In genomic region chr21:26106562-26106961, GRCh38 we compare ENCODE assay signal across 21 cellular contexts.
DNase-seq lines count a peak whose midpoint lies in the region; ATAC-seq, FAIRE-seq and TF ChIP-seq lines count a peak whose summit lies in the region.
"Had no signal": no experiment of that assay in that cellular context is flagged by ENCODE, and none has a peak within 500 bp of the region (broad histone marks: within the 10 kb centered on the region; RNA-seq: fewer than 3 reads in every experiment).

No MANE protein-coding gene starts in this region.

- TF ChIP-seq CTCF in keratinocyte (optimal IDR thresholded peaks at IDR 0.05 in 1 of 3, IDR thresholded peaks at IDR 0.05 in 1 of 3, conservative IDR thresholded peaks at IDR 0.05 in 1 of 3; ENCODE audit: extremely low read depth in 1 of 3, insufficient read depth in 2 of 3, low read length in 3 of 3) (no peak), smooth muscle cell (IDR thresholded peaks at IDR 0.05; ENCODE audit: borderline replicate concordance, insufficient read depth, poor library complexity, severe bottlenecking) (no peak), left lung (IDR thresholded peaks at IDR 0.05) (no peak)

- H4K20me1 ChIP-seq in keratinocyte (ENCODE audit: control insufficient read depth, extremely low read depth, insufficient read depth, low read length) (peaks cover 17% of the 10 kb centered on the region), smooth muscle cell (ENCODE audit: low read depth) (peaks cover 71% of the 10 kb centered on the region)

- peak; percentile 41 for FAIRE-seq in keratinocyte (lab: Jason Lieb, UNC)
- FAIRE-seq: A549, D721Med, GM12891 had no signal

- no peak overlapping the region for H3K9ac ChIP-seq in HUES48 (ENCODE audit: low read depth, low read length)
- H3K9ac ChIP-seq in keratinocyte (ENCODE audit: control insufficient read depth, extremely low read depth, insufficient read depth, low read length): no peak overlapping the region
- H3K9ac ChIP-seq in smooth muscle cell (ENCODE audit: low read depth): no peak overlapping the region
- H3K9ac ChIP-seq: BLaER1 treated with 17β-estradiol and CSF1 and Interleukin-3, amounts not matched to agents 10 nM and 100 nM had no signal

- H3K27me3 ChIP-seq in HUES48 (ENCODE audit: control insufficient read depth, insufficient read depth, low read length): no peaks in the 10 kb centered on the region
- no peaks in the 10 kb centered on the region for H3K27me3 ChIP-seq in keratinocyte (ENCODE audit: control insufficient read depth, extremely low read depth, insufficient read depth, low read length)
- H3K27me3 ChIP-seq in smooth muscle cell (ENCODE audit: low read depth): no peaks in the 10 kb centered on the region
- H3K27me3 ChIP-seq in left lung: no peaks in the 10 kb centered on the region
- H3K27me3 ChIP-seq: BLaER1 treated with 17β-estradiol and CSF1 and Interleukin-3, amounts not matched to agents 10 nM and 100 nM; SJSA1 had no signal

- H3K4me1 ChIP-seq in HUES48 (ENCODE audit: control insufficient read depth, insufficient read depth, low read length) (peaks cover 43% of the 10 kb centered on the region), keratinocyte (ENCODE audit: control insufficient read depth, extremely low read depth, insufficient read depth, low read length) (peaks cover 11% of the 10 kb centered on the region), smooth muscle cell (ENCODE audit: low read depth) (no peaks in the 10 kb centered on the region), left lung (no peaks in the 10 kb centered on the region)

- H3K79me2 ChIP-seq in keratinocyte (ENCODE audit: control insufficient read depth, insufficient read depth, low read length): peaks cover 85% of the 10 kb centered on the region
- H3K79me2 ChIP-seq in smooth muscle cell (ENCODE audit: low read depth): peaks cover 97% of the 10 kb centered on the region

- H3K9me3 ChIP-seq in HUES48 (ENCODE audit: control insufficient read depth, insufficient read depth, low read length) (no peaks in the 10 kb centered on the region), keratinocyte (ENCODE audit: control insufficient read depth, low read depth, low read length) (no peaks in the 10 kb centered on the region), smooth muscle cell (replicated peaks; ENCODE audit: low read depth) (no peaks in the 10 kb centered on the region), left lung (no peaks in the 10 kb centered on the region)
- H3K9me3 ChIP-seq: A549, SJSA1 had no signal

- H3K9me1 ChIP-seq in keratinocyte (ENCODE audit: control insufficient read depth, extremely low read depth, insufficient read depth, low read length): peaks cover 5% of the 10 kb centered on the region

- whole genome bisulfite sequencing in smooth muscle cell (ENCODE audit: low lambda C conversion rate): 74% methylated on average over 7 of the region's 7 CpGs

- intact Hi-C loops in left lung (cut with DNase I): no loop called here

- H3K4me2 ChIP-seq in keratinocyte (ENCODE audit: control insufficient read depth, extremely low read depth, insufficient read depth, low read depth, low read length) (no peak overlapping the region), smooth muscle cell (no peak overlapping the region)
- H3K4me2 ChIP-seq: A549 had no signal

- DNase-seq in dermis blood vessel endothelial cell: peak; percentile 79
- no peak for DNase-seq in keratinocyte (ENCODE audit: low read depth, low spot score)
- DNase-seq in smooth muscle cell (lab: John Stamatoyannopoulos, UW; ENCODE audit: unreplicated experiment): no peak
- no peak for DNase-seq in left lung
- DNase-seq: CD8-positive, alpha-beta memory T cell; DMS79; GDM1; HFFc6; NCI-H1436; NCI-H2029 treated with DMSO at 0.1 percent for 48 hours; NCI-H2171 treated with DMSO at 0.1 percent for 48 hours; NCI-H446 treated with DMSO at 0.1 percent for 48 hours; NCI-H748 treated with DMSO at 0.1 percent for 48 hours had no signal

- H3K4me3 ChIP-seq in HUES48 (ENCODE audit: low read depth, low read length): no peak overlapping the region
- no peak overlapping the region for H3K4me3 ChIP-seq in keratinocyte (ENCODE audit: control insufficient read depth in 2 of 3, extremely low read depth in 1 of 3, insufficient read depth in 2 of 3, low read depth in 1 of 3, low read length in 3 of 3)
- no peak overlapping the region for H3K4me3 ChIP-seq in smooth muscle cell
- no peak overlapping the region for H3K4me3 ChIP-seq in left lung
- H3K4me3 ChIP-seq: A549; BLaER1 treated with 17β-estradiol and CSF1 and Interleukin-3, amounts not matched to agents 10 nM and 100 nM; SJSA1 had no signal

- no peaks in the 10 kb centered on the region for H3F3A ChIP-seq in smooth muscle cell (ENCODE audit: low read depth)

- ATAC-seq in GM19023 (IDR thresholded peaks at IDR 0.05; ENCODE audit: unreplicated experiment): no peak
- no peak for ATAC-seq in HG02588 (IDR thresholded peaks at IDR 0.05; ENCODE audit: unreplicated experiment)
- no peak for ATAC-seq in left lung
- ATAC-seq: A549 had no signal

- H3K27ac ChIP-seq in HUES48 (ENCODE audit: low read depth, low read length): peak overlapping the region; percentile 74
- no peak overlapping the region for H3K27ac ChIP-seq in keratinocyte (ENCODE audit: control insufficient read depth, insufficient read depth, low read length)
- peak overlapping the region; percentile 29 for H3K27ac ChIP-seq in smooth muscle cell (ENCODE audit: low read depth)
- no peak overlapping the region for H3K27ac ChIP-seq in left lung
- H3K27ac ChIP-seq: A549, SJSA1 had no signal

- peaks cover 38% of the 10 kb centered on the region for H3K36me3 ChIP-seq in HUES48 (ENCODE audit: control insufficient read depth, insufficient read depth, low read length)
- H3K36me3 ChIP-seq in keratinocyte (ENCODE audit: control insufficient read depth in 2 of 2, extremely low read depth in 1 of 2, insufficient read depth in 2 of 2, low read length in 2 of 2): peaks cover 17 to 28% of the 10 kb centered on the region in 2 experiments
- no peaks in the 10 kb centered on the region for H3K36me3 ChIP-seq in smooth muscle cell (ENCODE audit: low read depth)
- H3K36me3 ChIP-seq in left lung: peaks cover 0 to 10% of the 10 kb centered on the region in 2 donors

- dilution Hi-C loops in keratinocyte (cut with MboI; ENCODE audit: extremely low pct_ligation_motif_present, low sequenced_read_pairs): no loop called here

- H2AFZ ChIP-seq in keratinocyte (ENCODE audit: control insufficient read depth, low read length): no peak overlapping the region
- no peak overlapping the region for H2AFZ ChIP-seq in smooth muscle cell (ENCODE audit: low read depth)

Comparison
In these comparisons a context has a peak if more than half of its experiments do, and no peak if none do; other contexts are left out.
1. H3K27ac ChIP-seq: peak in HUES48 (single experiment) and smooth muscle cell (single experiment); none in keratinocyte (single experiment) and left lung (0 of 2).